In the genomic region with DNA sequence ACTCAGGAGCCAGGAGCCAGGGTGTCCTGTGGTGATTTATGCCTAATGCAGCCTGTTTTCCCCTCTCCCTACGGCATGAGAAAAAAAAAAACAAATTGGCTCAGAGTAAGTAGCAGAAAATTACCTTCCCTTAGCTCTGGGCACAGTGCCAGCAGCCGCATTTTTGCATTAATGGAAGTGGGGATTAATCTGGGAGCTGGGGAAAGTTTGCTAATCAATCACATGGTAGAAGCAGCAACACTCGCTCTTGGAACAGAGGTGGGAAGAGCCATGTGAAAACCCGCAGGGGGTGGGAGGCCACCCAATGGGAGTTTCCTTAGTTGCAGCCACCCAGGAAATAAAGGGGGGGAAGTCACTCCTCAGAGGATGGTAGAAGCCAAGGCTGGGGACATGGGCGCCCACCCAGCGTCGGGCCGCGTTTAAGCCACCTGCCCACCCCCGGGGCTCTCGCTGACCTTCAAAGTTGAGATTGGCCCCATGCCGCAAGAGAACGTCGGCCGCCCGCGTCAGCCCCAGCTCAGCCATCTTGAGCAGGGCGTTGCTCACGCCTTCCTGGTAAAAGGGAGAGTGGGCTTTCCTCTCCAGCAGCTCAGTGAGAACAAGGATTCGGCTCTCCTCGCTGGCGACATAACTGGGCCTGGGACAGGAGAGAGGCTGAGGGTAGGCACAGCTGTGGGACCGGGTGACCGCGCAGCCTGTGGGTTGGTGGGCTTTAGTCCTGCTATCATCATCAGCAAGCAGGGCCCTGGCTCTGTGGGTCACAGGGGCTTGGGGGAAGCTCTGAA, we compare ENCODE assay signal across 9 cellular contexts. TPM values are rescaled to one million over a fixed set of nuclear protein-coding genes. Genes with fewer than 3 reads are reported as not detected.
DNase-seq lines count a peak whose midpoint lies in the region; ATAC-seq, FAIRE-seq and TF ChIP-seq lines count a peak whose summit lies in the region.
"Had no signal": no experiment of that assay in that cellular context is flagged by ENCODE, and none has a peak within 500 bp of the region (broad histone marks: within the 10 kb centered on the region; RNA-seq: fewer than 3 reads in every experiment).

No MANE protein-coding gene starts in this region.

- no peak for DNase-seq in HepG2 (ENCODE audit: low spot score)
- DNase-seq in right lobe of liver, result no peak
- no peak for DNase-seq in T-cell
- DNase-seq in foreskin fibroblast, result peak in 1 of 2 donors; percentile 54
- peak; percentile 59 for DNase-seq in stomach
- no peak for DNase-seq in NOMO-1 treated with dmso at 0.1 percent for 144 hours (lab: John Stamatoyannopoulos, UW; ENCODE audit: unreplicated experiment)

- no peak for FAIRE-seq in HepG2 (lab: Jason Lieb, UNC)

- peaks cover 9% of the 10 kb centered on the region; the same call in 1 of the 2 replicates for H4K20me1 ChIP-seq in HepG2 (ENCODE audit: insufficient read depth, low read length)

- H3K79me2 ChIP-seq in HepG2 (ENCODE audit: insufficient read depth, low read length), result peaks cover 23% of the 10 kb centered on the region

- TF ChIP-seq POLR2A in HepG2 (IDR thresholded peaks at IDR 0.05; ENCODE audit: insufficient read depth in 1 of 2, low read depth in 2 of 2, low read length in 2 of 2) (no peak), right lobe of liver (IDR thresholded peaks at IDR 0.05) (no peak), stomach (IDR thresholded peaks at IDR 0.05) (no peak)

- H3K4me3 ChIP-seq in HepG2 (replicated peaks in 1 of 3; ENCODE audit: insufficient read depth in 1 of 3, low read depth in 2 of 3, low read length in 3 of 3) (peak overlapping the region; percentile 92 to 100 (median 98)), right lobe of liver (no peak overlapping the region), foreskin fibroblast (ENCODE audit: low read depth in 1 of 2, low read length in 2 of 2) (peak overlapping the region; percentile 90 to 93), stomach (peak overlapping the region; percentile 67 to 96 (median 92))

- no peak for TF ChIP-seq RAD21 in HepG2 (CRISPR knock-in tag; IDR thresholded peaks at IDR 0.05)

- H3K27me3 Mint-ChIP-seq in T-cell, result no peaks in the 10 kb centered on the region

- in situ Hi-C loops in HepG2 (cut with HindIII; ENCODE audit: extremely low pct_ligation_motif_present, low pct_unique_long_range_greater_than_20kb), result loop anchor here (10.0 kb wide), 1 partner anchor 145 kb away; no protein-coding TSS in a partner anchor

- peak overlapping the region in 1 of 2 donors; percentile 55 for H3K27ac Mint-ChIP-seq in T-cell

- WGBS in HepG2 (ENCODE audit: low lambda C conversion rate), result 93% methylated on average over 19 of the region's 25 CpGs
- 49% methylated on average over 7 of the region's 25 CpGs for WGBS in right lobe of liver (ENCODE audit: insufficient coverage, low coverage, low lambda C conversion rate, missing lambda C conversion rate)
- WGBS in stomach, 5 donors, result 34 to 52% (median 46%) methylated on average over 20 to 25 of the region's 25 CpGs

- intact Hi-C loops in HepG2 (cut with micrococcal nuclease; ENCODE audit: unreplicated experiment) (loop anchor here (5.0 kb wide), 1 partner anchor 142 kb away; no protein-coding TSS in a partner anchor), right lobe of liver (cut with DNase I) (loop anchor here (10.0 kb wide), 1 partner anchor 145 kb away; no protein-coding TSS in a partner anchor), stomach (cut with DNase I; ENCODE audit: low total_unique reads) (no loop called here)

- H3K36me3 ChIP-seq in HepG2 (replicated peaks in 1 of 2; ENCODE audit: control insufficient read depth in 1 of 2, insufficient read depth in 2 of 2, low read length in 2 of 2) (peaks cover 17 to 37% of the 10 kb centered on the region in 2 experiments; a peak in 4 of 5 replicates), right lobe of liver (peaks cover 0 to 38% (median 15%) of the 10 kb centered on the region in 4 donors), stomach (peaks cover 36 to 45% (median 43%) of the 10 kb centered on the region in 4 donors)

- TF ChIP-seq CTCF in HepG2 (CRISPR knock-in tag; IDR thresholded peaks at IDR 0.05) (no peak), right lobe of liver (IDR thresholded peaks at IDR 0.05) (no peak), foreskin fibroblast (IDR thresholded peaks at IDR 0.05; ENCODE audit: low read depth, low read length) (no peak), stomach (IDR thresholded peaks at IDR 0.05) (no peak)

- H3K27me3 ChIP-seq in HepG2 (ENCODE audit: control insufficient read depth in 1 of 2, insufficient read depth in 2 of 2, low read length in 2 of 2), result no peaks in the 10 kb centered on the region; a peak in 1 of 5 replicates
- H3K27me3 ChIP-seq in right lobe of liver, result no peaks in the 10 kb centered on the region
- no peaks in the 10 kb centered on the region for H3K27me3 ChIP-seq in stomach
- H3K27me3 ChIP-seq: foreskin keratinocyte had no signal

- no peaks in the 10 kb centered on the region for H3K9me3 Mint-ChIP-seq in T-cell

- no peak overlapping the region for H3K27ac ChIP-seq in HepG2 (ENCODE audit: extremely low read length, insufficient read depth, low read length)
- H3K27ac ChIP-seq in right lobe of liver, result no peak overlapping the region
- H3K27ac ChIP-seq in stomach, result peak overlapping the region; percentile 3 to 90 (median 90)
- H3K27ac ChIP-seq: foreskin keratinocyte had no signal

- peak overlapping the region; percentile 94 for H3K9ac ChIP-seq in HepG2 (ENCODE audit: insufficient read depth, low read depth, low read length)

- H3K9me3 ChIP-seq in HepG2 (ENCODE audit: low read length) (no peaks in the 10 kb centered on the region), right lobe of liver (no peaks in the 10 kb centered on the region), stomach (no peaks in the 10 kb centered on the region)

- TF ChIP-seq EP300 in HepG2 (IDR thresholded peaks at IDR 0.05; ENCODE audit: low read depth in 2 of 2, low read length in 2 of 2) (no peak), HepG2 (CRISPR knock-in tag; IDR thresholded peaks at IDR 0.05; ENCODE audit: borderline replicate concordance) (no peak), stomach (IDR thresholded peaks at IDR 0.05) (no peak)

- H3K4me1 ChIP-seq in HepG2 (ENCODE audit: insufficient read depth, low read length) (peaks cover 30% of the 10 kb centered on the region), right lobe of liver (peaks cover 0 to 17% (median 8%) of the 10 kb centered on the region in 4 donors), stomach (peaks cover 28 to 66% (median 48%) of the 10 kb centered on the region in 4 donors)

- CTCF ChIA-PET in HepG2 (lab: Yijun Ruan, JAX; ENCODE audit: low intra/inter-chr PET ratio, low total read pairs), result no interaction called here
- CTCF ChIA-PET in T-cell (lab: Charles Lee), result interaction anchor here (0.5 to 1.9 kb wide), 7 partner anchors 14 to 1486 kb away, joined by 3 to 7 read pairs (median 3); a partner anchor contains a TSS

- ATAC-seq in HepG2 (no peak), right lobe of liver (no peak), T-cell (replicated peaks in 1 of 4) (no peak), GM21390 (IDR thresholded peaks at IDR 0.05; ENCODE audit: unreplicated experiment) (no peak), HG02610 (IDR thresholded peaks at IDR 0.05; ENCODE audit: unreplicated experiment) (no peak)
- ATAC-seq: foreskin keratinocyte had no signal

- no peak overlapping the region for H2AFZ ChIP-seq in HepG2 (ENCODE audit: low read length)

- peak overlapping the region; percentile 99 for H3K4me2 ChIP-seq in HepG2 (ENCODE audit: low read depth, low read length)

- H3K4me3 Mint-ChIP-seq in T-cell, result peak overlapping the region; percentile 79 to 85 (median 83)

- POLR2A ChIA-PET in HepG2 (lab: Yijun Ruan, JAX), result interaction anchor here (1.5 kb wide), 1 partner anchor 13 kb away, joined by 4 read pairs; no protein-coding TSS in a partner anchor
- POLR2A ChIA-PET in T-cell (lab: Charles Lee), result interaction anchor here in 1 of 2 donors (0.6 kb wide), 3 partner anchors 516 to 1053 kb away, joined by 3 to 5 read pairs (median 5); no protein-coding TSS in a partner anchor

- H3K4me1 Mint-ChIP-seq in T-cell, result peaks cover 20 to 34% (median 29%) of the 10 kb centered on the region in 3 donors

- BruUV-seq in HepG2 (replicated peaks; lab: Mats Ljungman, UMichigan), result no TSS peak

- H3K36me3 Mint-ChIP-seq in T-cell, result peaks cover 19% of the 10 kb centered on the region

RNA-seq across cellular contexts. Expression of a gene that starts 1.7 kb away (rescaled TPM):
- 8.2 and 8.3 TPM in 2 replicates for total RNA-seq in HepG2 (2016; rRNA removed; fragmentation: Illumina TruSeq; extraction: Trizol)
- total RNA-seq in HepG2 (2016; cell fraction: cytosol; rRNA removed; fragmentation: Illumina TruSeq; extraction: Trizol; ENCODE audit: low read depth), result 1.6 and 1.8 TPM in 2 replicates
- 6.6 and 9.5 TPM in 2 replicates for total RNA-seq in HepG2 (2016; cell fraction: insoluble cytoplasmic fraction; rRNA removed; fragmentation: Illumina TruSeq; extraction: Trizol)
- 5.0 and 6.5 TPM in 2 replicates for total RNA-seq in HepG2 (2016; cell fraction: membrane; rRNA removed; fragmentation: Illumina TruSeq; extraction: Trizol)
- 7.3 TPM in 2 replicates for total RNA-seq in HepG2 (2016; cell fraction: nucleus; rRNA removed; fragmentation: Illumina TruSeq; extraction: Trizol)
- polyA plus RNA-seq in HepG2 (2011; rRNA removed), result 8.4 and 10.8 TPM in 2 replicates
- 6.1 and 7.8 TPM in 2 replicates for polyA plus RNA-seq in HepG2 (2011; cell fraction: cytosol; rRNA removed)
- 22.8 and 23.1 TPM in 2 replicates for polyA plus RNA-seq in HepG2 (2011; cell fraction: nucleus; rRNA removed)
- 4.2 and 5.8 TPM in 2 replicates for polyA plus RNA-seq in HepG2 (2012)
- 1.0 and 1.8 TPM in 2 replicates for polyA plus RNA-seq in HepG2 (2016; cell fraction: cytosol; fragmentation: Illumina TruSeq; extraction: Trizol; ENCODE audit: low read depth)
- polyA plus RNA-seq in HepG2 (2016; cell fraction: insoluble cytoplasmic fraction; fragmentation: Illumina TruSeq; extraction: Trizol; ENCODE audit: low read depth), result 7.0 and 8.8 TPM in 2 replicates
- 3.2 TPM in 2 replicates for polyA plus RNA-seq in HepG2 (2016; cell fraction: membrane; fragmentation: Illumina TruSeq; extraction: Trizol; ENCODE audit: low read depth)
- polyA plus RNA-seq in HepG2 (2016; cell fraction: nucleus; fragmentation: Illumina TruSeq; extraction: Trizol; ENCODE audit: insufficient read depth, low read depth), result 17.2 and 17.7 TPM in 2 replicates
- 10.0 and 29.3 TPM in 2 replicates for polyA minus RNA-seq in HepG2 (2011; rRNA and poly(A)+ RNA removed; ENCODE audit: low replicate concordance)
- 2.7 and 3.2 TPM in 2 replicates for polyA minus RNA-seq in HepG2 (2011; cell fraction: cytosol; rRNA and poly(A)+ RNA removed)
- 5.0 and 5.6 TPM in 2 replicates for polyA minus RNA-seq in HepG2 (2011; cell fraction: nucleus; rRNA and poly(A)+ RNA removed)
- 1 to 10 TPM; 4.5 to 9.5 (median 5.4) TPM for total RNA-seq in right lobe of liver
- 10 to 100 TPM; 28.3 to 35.2 (median 30.8) TPM for total RNA-seq in T-cell
- total RNA-seq in stomach, result 10 to 100 TPM in 4 of 5 donors, 1 to 10 TPM in 1; 7.5 to 35.6 (median 18.1) TPM
- 10 to 100 TPM in 2 of 3 donors, 1 to 10 TPM in 1; 9.6 to 12.6 (median 10.3) TPM for polyA plus RNA-seq in stomach

RNA-seq across cellular contexts. Expression of a gene that starts 14.3 kb away (rescaled TPM):
- total RNA-seq in HepG2 (2016; rRNA removed; fragmentation: Illumina TruSeq; extraction: Trizol) (51.0 and 53.8 TPM in 2 replicates), right lobe of liver (10 to 100 TPM; 15.6 to 28.3 (median 20.7) TPM), T-cell (10 to 100 TPM; 31.0 to 45.0 (median 40.3) TPM), stomach (10 to 100 TPM in 4 of 5 donors, 1 to 10 TPM in 1; 1.7 to 29.8 (median 16.1) TPM)
- 18.8 and 21.6 TPM in 2 replicates for total RNA-seq in HepG2 (2016; cell fraction: cytosol; rRNA removed; fragmentation: Illumina TruSeq; extraction: Trizol; ENCODE audit: low read depth)
- 51.4 and 52.7 TPM in 2 replicates for total RNA-seq in HepG2 (2016; cell fraction: insoluble cytoplasmic fraction; rRNA removed; fragmentation: Illumina TruSeq; extraction: Trizol)
- total RNA-seq in HepG2 (2016; cell fraction: membrane; rRNA removed; fragmentation: Illumina TruSeq; extraction: Trizol), result 27.5 and 28.2 TPM in 2 replicates
- total RNA-seq in HepG2 (2016; cell fraction: nucleus; rRNA removed; fragmentation: Illumina TruSeq; extraction: Trizol), result 24.5 and 26.0 TPM in 2 replicates
- polyA plus RNA-seq in HepG2 (2011; rRNA removed) (49.1 and 52.7 TPM in 2 replicates), stomach (10 to 100 TPM; 40.2 to 68.4 (median 45.8) TPM)
- 51.6 and 54.5 TPM in 2 replicates for polyA plus RNA-seq in HepG2 (2011; cell fraction: cytosol; rRNA removed)
- polyA plus RNA-seq in HepG2 (2011; cell fraction: nucleus; rRNA removed), result 33.4 and 35.2 TPM in 2 replicates
- polyA plus RNA-seq in HepG2 (2012), result 25.7 and 35.9 TPM in 2 replicates
- polyA plus RNA-seq in HepG2 (2016; cell fraction: cytosol; fragmentation: Illumina TruSeq; extraction: Trizol; ENCODE audit: low read depth), result 25.5 and 33.2 TPM in 2 replicates
- 70.9 and 81.2 TPM in 2 replicates for polyA plus RNA-seq in HepG2 (2016; cell fraction: insoluble cytoplasmic fraction; fragmentation: Illumina TruSeq; extraction: Trizol; ENCODE audit: low read depth)
- polyA plus RNA-seq in HepG2 (2016; cell fraction: membrane; fragmentation: Illumina TruSeq; extraction: Trizol; ENCODE audit: low read depth), result 24.8 and 34.0 TPM in 2 replicates
- 54.6 and 61.5 TPM in 2 replicates for polyA plus RNA-seq in HepG2 (2016; cell fraction: nucleus; fragmentation: Illumina TruSeq; extraction: Trizol; ENCODE audit: insufficient read depth, low read depth)
- polyA minus RNA-seq in HepG2 (2011; rRNA and poly(A)+ RNA removed; ENCODE audit: low replicate concordance), result 26.8 and 119 TPM in 2 replicates
- 14.8 and 17.0 TPM in 2 replicates for polyA minus RNA-seq in HepG2 (2011; cell fraction: cytosol; rRNA and poly(A)+ RNA removed)
- 15.9 and 18.4 TPM in 2 replicates for polyA minus RNA-seq in HepG2 (2011; cell fraction: nucleus; rRNA and poly(A)+ RNA removed)

RNA-seq across cellular contexts. Expression of a gene that starts 19.4 kb away (rescaled TPM):
- total RNA-seq in HepG2 (2016; rRNA removed; fragmentation: Illumina TruSeq; extraction: Trizol) (not detected in 2 replicates), right lobe of liver (not detected), T-cell (not detected), stomach (not detected)
- total RNA-seq in HepG2 (2016; cell fraction: cytosol; rRNA removed; fragmentation: Illumina TruSeq; extraction: Trizol; ENCODE audit: low read depth), result not detected in 2 replicates
- not detected in 2 replicates for total RNA-seq in HepG2 (2016; cell fraction: insoluble cytoplasmic fraction; rRNA removed; fragmentation: Illumina TruSeq; extraction: Trizol)
- total RNA-seq in HepG2 (2016; cell fraction: membrane; rRNA removed; fragmentation: Illumina TruSeq; extraction: Trizol), result not detected in 2 replicates
- not detected in 2 replicates for total RNA-seq in HepG2 (2016; cell fraction: nucleus; rRNA removed; fragmentation: Illumina TruSeq; extraction: Trizol)
- polyA plus RNA-seq in HepG2 (2011; rRNA removed) (not detected in 2 replicates), stomach (under 1 TPM in 1 of 3 donors, not detected in 2; 0.13 TPM)
- polyA plus RNA-seq in HepG2 (2011; cell fraction: cytosol; rRNA removed), result not detected in 2 replicates
- 0.10 TPM in 1 of 2 replicates, not detected in the other for polyA plus RNA-seq in HepG2 (2011; cell fraction: nucleus; rRNA removed)
- not detected in 2 replicates for polyA plus RNA-seq in HepG2 (2012)
- not detected in 2 replicates for polyA plus RNA-seq in HepG2 (2016; cell fraction: cytosol; fragmentation: Illumina TruSeq; extraction: Trizol; ENCODE audit: low read depth)
- polyA plus RNA-seq in HepG2 (2016; cell fraction: insoluble cytoplasmic fraction; fragmentation: Illumina TruSeq; extraction: Trizol; ENCODE audit: low read depth), result not detected in 2 replicates
- polyA plus RNA-seq in HepG2 (2016; cell fraction: membrane; fragmentation: Illumina TruSeq; extraction: Trizol; ENCODE audit: low read depth), result not detected in 2 replicates
- polyA plus RNA-seq in HepG2 (2016; cell fraction: nucleus; fragmentation: Illumina TruSeq; extraction: Trizol; ENCODE audit: insufficient read depth, low read depth), result not detected in 2 replicates
- polyA minus RNA-seq in HepG2 (2011; rRNA and poly(A)+ RNA removed; ENCODE audit: low replicate concordance), result not detected in 2 replicates
- not detected in 2 replicates for polyA minus RNA-seq in HepG2 (2011; cell fraction: cytosol; rRNA and poly(A)+ RNA removed)
- not detected in 2 replicates for polyA minus RNA-seq in HepG2 (2011; cell fraction: nucleus; rRNA and poly(A)+ RNA removed)
- total RNA-seq: foreskin keratinocyte had no signal
- polyA plus RNA-seq: foreskin keratinocyte had no signal

RNA-seq across cellular contexts. Expression of a gene that starts 25.2 kb away (rescaled TPM):
- not detected in 2 replicates for total RNA-seq in HepG2 (2016; rRNA removed; fragmentation: Illumina TruSeq; extraction: Trizol)
- not detected in 2 replicates for total RNA-seq in HepG2 (2016; cell fraction: cytosol; rRNA removed; fragmentation: Illumina TruSeq; extraction: Trizol; ENCODE audit: low read depth)
- not detected in 2 replicates for total RNA-seq in HepG2 (2016; cell fraction: insoluble cytoplasmic fraction; rRNA removed; fragmentation: Illumina TruSeq; extraction: Trizol)
- total RNA-seq in HepG2 (2016; cell fraction: membrane; rRNA removed; fragmentation: Illumina TruSeq; extraction: Trizol), result not detected in 2 replicates
- total RNA-seq in HepG2 (2016; cell fraction: nucleus; rRNA removed; fragmentation: Illumina TruSeq; extraction: Trizol), result not detected in 2 replicates
- polyA plus RNA-seq in HepG2 (2011; rRNA removed), result 0.05 TPM in 1 of 2 replicates, not detected in the other
- not detected in 2 replicates for polyA plus RNA-seq in HepG2 (2011; cell fraction: cytosol; rRNA removed)
- polyA plus RNA-seq in HepG2 (2011; cell fraction: nucleus; rRNA removed), result not detected in 2 replicates
- not detected in 2 replicates for polyA plus RNA-seq in HepG2 (2012)
- not detected in 2 replicates for polyA plus RNA-seq in HepG2 (2016; cell fraction: cytosol; fragmentation: Illumina TruSeq; extraction: Trizol; ENCODE audit: low read depth)
- not detected in 2 replicates for polyA plus RNA-seq in HepG2 (2016; cell fraction: insoluble cytoplasmic fraction; fragmentation: Illumina TruSeq; extraction: Trizol; ENCODE audit: low read depth)
- polyA plus RNA-seq in HepG2 (2016; cell fraction: membrane; fragmentation: Illumina TruSeq; extraction: Trizol; ENCODE audit: low read depth), result not detected in 2 replicates
- not detected in 2 replicates for polyA plus RNA-seq in HepG2 (2016; cell fraction: nucleus; fragmentation: Illumina TruSeq; extraction: Trizol; ENCODE audit: insufficient read depth, low read depth)
- not detected in 2 replicates for polyA minus RNA-seq in HepG2 (2011; rRNA and poly(A)+ RNA removed; ENCODE audit: low replicate concordance)
- polyA minus RNA-seq in HepG2 (2011; cell fraction: cytosol; rRNA and poly(A)+ RNA removed), result not detected in 2 replicates
- not detected in 2 replicates for polyA minus RNA-seq in HepG2 (2011; cell fraction: nucleus; rRNA and poly(A)+ RNA removed)
- total RNA-seq in right lobe of liver, result not detected
- total RNA-seq in T-cell, result under 1 TPM in 1 of 5 donors, not detected in 4; 0.26 TPM
- total RNA-seq in stomach, result 1 to 10 TPM in 2 of 5 donors, under 1 TPM in 1, not detected in 2; 0.87 to 2.6 (median 1.7) TPM
- polyA plus RNA-seq in stomach, result 1 to 10 TPM; 3.3 to 8.4 (median 6.7) TPM
- total RNA-seq: foreskin keratinocyte had no signal

Comparison
In these comparisons a context has a peak if more than half of its experiments do, and no peak if none do; other contexts are left out.
1. H3K4me3 ChIP-seq: peak in HepG2 (3 of 3), foreskin fibroblast (2 of 2) and stomach (4 of 4); none in right lobe of liver (0 of 3).
2. H3K27ac ChIP-seq: peak in stomach (5 of 5); none in HepG2 (single experiment) and right lobe of liver (0 of 3).